1 cellular context compared by ENCODE assay signal in the genomic region with DNA sequence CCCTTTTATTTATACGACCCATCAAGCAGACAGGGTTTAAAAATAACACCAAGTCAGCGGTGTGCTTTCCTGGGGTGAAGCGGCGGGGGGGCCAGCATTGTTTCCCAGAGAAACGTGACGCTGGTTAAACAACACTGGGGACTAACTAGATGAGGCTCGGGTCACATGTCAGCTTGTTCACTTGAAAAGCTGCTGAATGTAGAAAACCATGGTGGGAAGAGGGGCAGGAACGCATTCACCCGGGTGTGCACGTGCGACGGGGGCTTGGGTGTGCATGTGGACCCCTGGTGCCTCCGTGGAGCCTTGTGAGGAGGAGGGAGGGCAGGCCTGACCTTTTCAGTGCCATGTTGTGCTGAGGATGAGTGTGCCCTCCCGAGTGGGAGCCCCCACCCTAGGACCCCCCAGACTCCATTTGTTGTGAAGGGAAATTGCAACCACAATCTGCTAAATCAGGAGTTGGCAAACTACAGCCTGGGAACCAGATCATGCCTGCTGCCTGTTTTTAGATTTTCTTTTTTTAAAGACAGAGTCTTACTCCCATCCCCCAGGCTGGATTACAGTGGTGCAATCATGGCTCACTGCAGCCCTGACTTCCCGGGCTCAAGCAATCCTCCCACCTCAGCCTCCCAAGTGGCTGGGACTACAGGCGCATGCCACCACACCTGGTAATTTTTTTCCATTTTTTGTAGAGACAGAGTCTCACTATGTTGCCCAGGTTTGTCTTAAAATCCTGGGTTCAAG.
TF ChIP-seq lines count a peak whose summit lies in the region.

No MANE protein-coding gene starts in this region.

TF ChIP-seq in HepG2, 621 proteins besides CTCF, POLR2A, EP300 and RAD21 (continued from another document):
- TF ChIP-seq, protein P1, sequence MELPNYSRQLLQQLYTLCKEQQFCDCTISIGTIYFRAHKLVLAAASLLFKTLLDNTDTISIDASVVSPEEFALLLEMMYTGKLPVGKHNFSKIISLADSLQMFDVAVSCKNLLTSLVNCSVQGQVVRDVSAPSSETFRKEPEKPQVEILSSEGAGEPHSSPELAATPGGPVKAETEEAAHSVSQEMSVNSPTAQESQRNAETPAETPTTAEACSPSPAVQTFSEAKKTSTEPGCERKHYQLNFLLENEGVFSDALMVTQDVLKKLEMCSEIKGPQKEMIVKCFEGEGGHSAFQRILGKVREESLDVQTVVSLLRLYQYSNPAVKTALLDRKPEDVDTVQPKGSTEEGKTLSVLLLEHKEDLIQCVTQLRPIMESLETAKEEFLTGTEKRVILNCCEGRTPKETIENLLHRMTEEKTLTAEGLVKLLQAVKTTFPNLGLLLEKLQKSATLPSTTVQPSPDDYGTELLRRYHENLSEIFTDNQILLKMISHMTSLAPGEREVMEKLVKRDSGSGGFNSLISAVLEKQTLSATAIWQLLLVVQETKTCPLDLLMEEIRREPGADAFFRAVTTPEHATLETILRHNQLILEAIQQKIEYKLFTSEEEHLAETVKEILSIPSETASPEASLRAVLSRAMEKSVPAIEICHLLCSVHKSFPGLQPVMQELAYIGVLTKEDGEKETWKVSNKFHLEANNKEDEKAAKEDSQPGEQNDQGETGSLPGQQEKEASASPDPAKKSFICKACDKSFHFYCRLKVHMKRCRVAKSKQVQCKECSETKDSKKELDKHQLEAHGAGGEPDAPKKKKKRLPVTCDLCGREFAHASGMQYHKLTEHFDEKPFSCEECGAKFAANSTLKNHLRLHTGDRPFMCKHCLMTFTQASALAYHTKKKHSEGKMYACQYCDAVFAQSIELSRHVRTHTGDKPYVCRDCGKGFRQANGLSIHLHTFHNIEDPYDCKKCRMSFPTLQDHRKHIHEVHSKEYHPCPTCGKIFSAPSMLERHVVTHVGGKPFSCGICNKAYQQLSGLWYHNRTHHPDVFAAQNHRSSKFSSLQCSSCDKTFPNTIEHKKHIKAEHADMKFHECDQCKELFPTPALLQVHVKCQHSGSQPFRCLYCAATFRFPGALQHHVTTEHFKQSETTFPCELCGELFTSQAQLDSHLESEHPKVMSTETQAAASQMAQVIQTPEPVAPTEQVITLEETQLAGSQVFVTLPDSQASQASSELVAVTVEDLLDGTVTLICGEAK (IDR thresholded peaks at IDR 0.05) = no peak
- TF ChIP-seq, protein P1 (CRISPR knock-in tag; IDR thresholded peaks at IDR 0.05) = no peak
- no peak for TF ChIP-seq NAIF1 (CRISPR knock-in tag; IDR thresholded peaks at IDR 0.05; ENCODE audit: borderline replicate concordance)
- TF ChIP-seq ZNF724P (CRISPR knock-in tag; IDR thresholded peaks at IDR 0.05; ENCODE audit: borderline replicate concordance) = no peak
- TF ChIP-seq, protein P2, sequence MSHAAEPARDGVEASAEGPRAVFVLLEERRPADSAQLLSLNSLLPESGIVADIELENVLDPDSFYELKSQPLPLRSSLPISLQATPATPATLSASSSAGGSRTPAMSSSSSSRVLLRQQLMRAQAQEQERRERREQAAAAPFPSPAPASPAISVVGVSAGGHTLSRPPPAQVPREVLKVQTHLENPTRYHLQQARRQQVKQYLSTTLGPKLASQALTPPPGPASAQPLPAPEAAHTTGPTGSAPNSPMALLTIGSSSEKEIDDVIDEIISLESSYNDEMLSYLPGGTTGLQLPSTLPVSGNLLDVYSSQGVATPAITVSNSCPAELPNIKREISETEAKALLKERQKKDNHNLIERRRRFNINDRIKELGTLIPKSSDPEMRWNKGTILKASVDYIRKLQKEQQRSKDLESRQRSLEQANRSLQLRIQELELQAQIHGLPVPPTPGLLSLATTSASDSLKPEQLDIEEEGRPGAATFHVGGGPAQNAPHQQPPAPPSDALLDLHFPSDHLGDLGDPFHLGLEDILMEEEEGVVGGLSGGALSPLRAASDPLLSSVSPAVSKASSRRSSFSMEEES (CRISPR knock-in tag; IDR thresholded peaks at IDR 0.05) = no peak
- TF ChIP-seq ZNF30 (CRISPR knock-in tag; IDR thresholded peaks at IDR 0.05) = no peak
- TF ChIP-seq ZNF44 (CRISPR knock-in tag; IDR thresholded peaks at IDR 0.05) = no peak
- TF ChIP-seq XRCC5 (optimal IDR thresholded peaks at IDR 0.05; ENCODE audit: low read length) = no peak
- TF ChIP-seq, protein P3, sequence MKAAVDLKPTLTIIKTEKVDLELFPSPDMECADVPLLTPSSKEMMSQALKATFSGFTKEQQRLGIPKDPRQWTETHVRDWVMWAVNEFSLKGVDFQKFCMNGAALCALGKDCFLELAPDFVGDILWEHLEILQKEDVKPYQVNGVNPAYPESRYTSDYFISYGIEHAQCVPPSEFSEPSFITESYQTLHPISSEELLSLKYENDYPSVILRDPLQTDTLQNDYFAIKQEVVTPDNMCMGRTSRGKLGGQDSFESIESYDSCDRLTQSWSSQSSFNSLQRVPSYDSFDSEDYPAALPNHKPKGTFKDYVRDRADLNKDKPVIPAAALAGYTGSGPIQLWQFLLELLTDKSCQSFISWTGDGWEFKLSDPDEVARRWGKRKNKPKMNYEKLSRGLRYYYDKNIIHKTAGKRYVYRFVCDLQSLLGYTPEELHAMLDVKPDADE (CRISPR knock-in tag; IDR thresholded peaks at IDR 0.05) = no peak
- no peak for TF ChIP-seq ZNF333 (CRISPR knock-in tag; IDR thresholded peaks at IDR 0.05; ENCODE audit: borderline replicate concordance)
- TF ChIP-seq TEAD2 (CRISPR knock-in tag; IDR thresholded peaks at IDR 0.05) = no peak
- TF ChIP-seq CCDC6 (CRISPR knock-in tag; IDR thresholded peaks at IDR 0.05) = no peak
- TF ChIP-seq, protein P4, sequence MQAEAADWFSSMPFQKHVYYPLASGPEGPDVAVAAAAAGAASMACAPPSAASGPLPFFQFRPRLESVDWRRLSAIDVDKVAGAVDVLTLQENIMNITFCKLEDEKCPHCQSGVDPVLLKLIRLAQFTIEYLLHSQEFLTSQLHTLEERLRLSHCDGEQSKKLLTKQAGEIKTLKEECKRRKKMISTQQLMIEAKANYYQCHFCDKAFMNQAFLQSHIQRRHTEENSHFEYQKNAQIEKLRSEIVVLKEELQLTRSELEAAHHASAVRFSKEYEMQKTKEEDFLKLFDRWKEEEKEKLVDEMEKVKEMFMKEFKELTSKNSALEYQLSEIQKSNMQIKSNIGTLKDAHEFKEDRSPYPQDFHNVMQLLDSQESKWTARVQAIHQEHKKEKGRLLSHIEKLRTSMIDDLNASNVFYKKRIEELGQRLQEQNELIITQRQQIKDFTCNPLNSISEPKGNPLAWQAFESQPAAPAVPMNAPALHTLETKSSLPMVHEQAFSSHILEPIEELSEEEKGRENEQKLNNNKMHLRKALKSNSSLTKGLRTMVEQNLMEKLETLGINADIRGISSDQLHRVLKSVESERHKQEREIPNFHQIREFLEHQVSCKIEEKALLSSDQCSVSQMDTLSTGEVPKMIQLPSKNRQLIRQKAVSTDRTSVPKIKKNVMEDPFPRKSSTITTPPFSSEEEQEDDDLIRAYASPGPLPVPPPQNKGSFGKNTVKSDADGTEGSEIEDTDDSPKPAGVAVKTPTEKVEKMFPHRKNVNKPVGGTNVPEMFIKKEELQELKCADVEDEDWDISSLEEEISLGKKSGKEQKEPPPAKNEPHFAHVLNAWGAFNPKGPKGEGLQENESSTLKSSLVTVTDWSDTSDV (CRISPR knock-in tag; IDR thresholded peaks at IDR 0.05) = no peak
- no peak for TF ChIP-seq MAF1 (CRISPR knock-in tag; IDR thresholded peaks at IDR 0.05; ENCODE audit: borderline replicate concordance)
- no peak for TF ChIP-seq MAFK (conservative IDR thresholded peaks at IDR 0.05 in 1 of 2, IDR thresholded peaks at IDR 0.05 in 1 of 2; ENCODE audit: low read length in 2 of 2)
- no peak for TF ChIP-seq ZNF3 (CRISPR knock-in tag; IDR thresholded peaks at IDR 0.05)
- no peak for TF ChIP-seq POLR2G (IDR thresholded peaks at IDR 0.05; ENCODE audit: low read depth, low read length)
